Comparison of ENCODE assay signal across 1 cellular context in the genomic region with DNA sequence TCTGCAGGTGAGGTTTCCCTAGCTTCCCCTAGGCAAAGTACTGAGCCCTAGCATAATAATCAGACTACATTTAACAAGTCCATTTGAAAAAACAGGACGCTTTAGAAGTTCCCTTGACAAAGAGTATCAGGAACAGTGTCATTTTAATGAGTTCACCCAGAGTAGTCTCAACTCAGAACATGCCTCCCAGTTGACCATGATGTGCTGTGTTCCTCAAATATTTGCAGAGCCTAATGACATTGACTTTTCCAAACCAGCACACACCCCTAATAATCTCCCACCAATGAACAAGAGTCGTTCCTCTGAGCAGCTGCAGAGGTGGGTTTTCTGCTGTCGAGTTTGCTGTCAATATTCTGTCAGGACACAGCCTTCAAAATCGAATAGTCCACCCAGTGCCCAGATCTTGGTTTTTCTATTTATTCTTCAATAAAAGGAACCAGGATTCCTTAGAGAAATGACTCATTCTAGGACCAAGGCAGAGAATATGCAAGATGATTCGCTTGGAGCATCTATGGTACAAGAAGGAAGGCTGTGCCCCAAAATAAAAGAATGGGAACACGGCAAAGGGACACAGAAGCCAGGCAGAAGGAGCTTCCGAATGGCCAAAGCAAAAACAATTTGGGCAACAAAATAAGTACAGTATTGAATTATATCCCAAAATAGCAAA.
TF ChIP-seq lines count a peak whose summit lies in the region.

No MANE protein-coding gene starts in this region.

TF ChIP-seq in endothelial cell of umbilical vein, 7 proteins besides CTCF, POLR2A, EP300 and RAD21:
- TF ChIP-seq EZH2 (IDR thresholded peaks at IDR 0.05; ENCODE audit: borderline replicate concordance, low read depth, low read length, severe bottlenecking) (no peak), FOS (IDR thresholded peaks at IDR 0.05; ENCODE audit: borderline replicate concordance, insufficient read depth, low read length) (peak; percentile 6)
